Comparison of ENCODE assay signal across 18 cellular contexts in genomic region chr21:41960386-41960785, GRCh38.
"Had no signal": no experiment of that assay in that cellular context is flagged by ENCODE, and none has a peak within 500 bp of the region (broad histone marks: within the 10 kb centered on the region; RNA-seq: fewer than 3 reads in every experiment).

No MANE protein-coding gene starts in this region.

- H3K9me3 ChIP-seq: gastrocnemius medialis, heart left ventricle, stomach, thoracic aorta, upper lobe of right lung had no signal

- H3K27me3 ChIP-seq: gastrocnemius medialis, upper lobe of right lung had no signal

- FAIRE-seq: small intestine had no signal

- H3K4me3 ChIP-seq: gastrocnemius medialis, heart left ventricle, lung, SK-N-MC, stomach, thoracic aorta, upper lobe of right lung had no signal

- DNase-seq: activated CD4-positive, alpha-beta T cell treated with anti-CD3 and anti-CD28 coated beads, Interleukin-2, amount 50 U/mL, for 1 hour; activated gamma-delta T cell treated with Interleukin-2 at 50 U/mL for 16 hours; activated T-cell treated with anti-CD3 and anti-CD28 coated beads, Interleukin-2, amount 50 U/mL, for 1 hour; cortex of kidney; effector CD8-positive, alpha-beta T cell; gastrocnemius medialis; heart left ventricle; immature natural killer cell; left cardiac atrium; naive B cell; nucleus accumbens; right cardiac atrium; small intestine; stomach; upper lobe of right lung had no signal

- H3K27ac ChIP-seq: gastrocnemius medialis, heart left ventricle, SK-N-MC, stomach, upper lobe of right lung had no signal

- H3K36me3 ChIP-seq: gastrocnemius medialis, heart left ventricle, stomach, thoracic aorta, upper lobe of right lung had no signal
